In genomic region chr1:27485363-27485762, GRCh38 we compare ENCODE assay signal across 27 cellular contexts. TPM values are rescaled to one million over a fixed set of nuclear protein-coding genes. Genes with fewer than 3 reads are reported as not detected.
DNase-seq lines count a peak whose midpoint lies in the region; ATAC-seq, FAIRE-seq and TF ChIP-seq lines count a peak whose summit lies in the region.
"Had no signal": no experiment of that assay in that cellular context is flagged by ENCODE, and none has a peak within 500 bp of the region (broad histone marks: within the 10 kb centered on the region; RNA-seq: fewer than 3 reads in every experiment).

No MANE protein-coding gene starts in this region.

- TF ChIP-seq CTCF in A549 (IDR thresholded peaks at IDR 0.05): no peak
- no peak for TF ChIP-seq CTCF in DOHH2 (IDR thresholded peaks at IDR 0.05; ENCODE audit: low read depth, low read length, poor library complexity, severe bottlenecking)
- no peak for TF ChIP-seq CTCF in RWPE1 (conservative IDR thresholded peaks at IDR 0.05; ENCODE audit: low read depth)

- H3K27ac Mint-ChIP-seq in memory B cell: peak overlapping the region; percentile 31
- peak overlapping the region in 3 of 10 donors; percentile 24 to 55 (median 48) for H3K27ac Mint-ChIP-seq in naive thymus-derived CD8-positive, alpha-beta T cell
- peak overlapping the region in 2 of 6 donors; percentile 29 to 56 for H3K27ac Mint-ChIP-seq in immature natural killer cell
- H3K27ac Mint-ChIP-seq: T-cell had no signal

- H3K27ac ChIP-seq in A549 (no peak overlapping the region), DOHH2 (ENCODE audit: low read depth, low read length) (no peak overlapping the region), RWPE1 (peak overlapping the region; percentile 48)
- H3K27ac ChIP-seq: C4-2B, PC-9, SJSA1 had no signal

- H3K4me1 Mint-ChIP-seq in memory B cell: peaks cover 42% of the 10 kb centered on the region
- peaks cover 25 to 69% (median 56%) of the 10 kb centered on the region in 4 donors for H3K4me1 Mint-ChIP-seq in naive thymus-derived CD8-positive, alpha-beta T cell
- H3K4me1 Mint-ChIP-seq in immature natural killer cell: peaks cover 53 to 66% of the 10 kb centered on the region in 2 donors

- no peak overlapping the region for H3K4me2 ChIP-seq in A549
- peak overlapping the region; percentile 14; the same call in 1 of the 2 replicates for H3K4me2 ChIP-seq in DOHH2 (ENCODE audit: low read length)
- H3K4me2 ChIP-seq: PC-9 had no signal

- WGBS in A549 (ENCODE audit: missing lambda C conversion rate): 96% methylated on average over 1 of the region's 1 CpG

- TF ChIP-seq RAD21 in A549 (conservative IDR thresholded peaks at IDR 0.05 in 1 of 2, IDR thresholded peaks at IDR 0.05 in 1 of 2): no peak

- H3K4me3 Mint-ChIP-seq in memory B cell (no peak overlapping the region), immature natural killer cell (no peak overlapping the region)
- no peak overlapping the region for H3K4me3 Mint-ChIP-seq in naive thymus-derived CD8-positive, alpha-beta T cell

- H3K9me3 Mint-ChIP-seq in memory B cell (no peaks in the 10 kb centered on the region), immature natural killer cell (no peaks in the 10 kb centered on the region)
- H3K9me3 Mint-ChIP-seq in naive thymus-derived CD8-positive, alpha-beta T cell: no peaks in the 10 kb centered on the region
- H3K9me3 Mint-ChIP-seq: CD8-positive, alpha-beta memory T cell; T-cell had no signal

- CTCF ChIA-PET in A549 (lab: Yijun Ruan, JAX) (no interaction called here), RWPE1 (lab: Yijun Ruan, JAX) (no interaction called here)

- POLR2A ChIA-PET in A549 (lab: Yijun Ruan, JAX): no interaction called here
- POLR2A ChIA-PET in RWPE1 (lab: Yijun Ruan, JAX; ENCODE audit: low non-redundant PET): no interaction called here
- POLR2A ChIA-PET in naive thymus-derived CD8-positive, alpha-beta T cell (lab: Charles Lee): no interaction called here

- no peaks in the 10 kb centered on the region for H3K9me2 ChIP-seq in DOHH2 (replicated peaks; ENCODE audit: control insufficient read depth, low read length)

- 0 out of 2 replicates have a peak, but pooled peaks cover 12% of the 10 kb centered on the region for H4K20me1 ChIP-seq in DOHH2 (ENCODE audit: control insufficient read depth, insufficient read depth, low read depth, low read length)

- H3K4me3 ChIP-seq in A549: no peak overlapping the region
- H3K4me3 ChIP-seq in DOHH2 (ENCODE audit: low read length): no peak overlapping the region
- H3K4me3 ChIP-seq: PC-9, SJSA1 had no signal

- H3K36me3 Mint-ChIP-seq in memory B cell (peaks cover 2% of the 10 kb centered on the region), immature natural killer cell (no peaks in the 10 kb centered on the region)
- peaks cover 0 to 26% (median 3%) of the 10 kb centered on the region in 3 donors for H3K36me3 Mint-ChIP-seq in naive thymus-derived CD8-positive, alpha-beta T cell
- H3K36me3 Mint-ChIP-seq: T-cell had no signal

- no peak for ATAC-seq in A549
- ATAC-seq in memory B cell (ENCODE audit: low read depth): no peak
- no peak for ATAC-seq in naive thymus-derived CD8-positive, alpha-beta T cell
- ATAC-seq: T-cell had no signal

- TF ChIP-seq EP300 in A549 (IDR thresholded peaks at IDR 0.05): no peak

- no peaks in the 10 kb centered on the region for H3K27me3 ChIP-seq in DOHH2 (ENCODE audit: control insufficient read depth, low read length)
- H3K27me3 ChIP-seq: SJSA1 had no signal

- DNase-seq in A549 (ENCODE audit: low read depth in 1 of 2, low spot score in 1 of 2) (no peak), RWPE1 (ENCODE audit: low spot score) (no peak), memory B cell (ENCODE audit: low spot score in 2 of 2) (no peak), H4 (ENCODE audit: low spot score) (no peak), DMS53 (lab: John Stamatoyannopoulos, UW) (no peak), immature natural killer cell (no peak)
- DNase-seq in naive thymus-derived CD8-positive, alpha-beta T cell: no peak
- DNase-seq: CD8-positive, alpha-beta memory T cell; DMS 273 treated with DMSO at 0.1 percent for 48 hours; DMS79 treated with DMSO at 0.1 percent for 48 hours; KG1; NCI-H1048; NCI-H1417 treated with DMSO at 0.1 percent for 48 hours; NCI-H187; NCI-H2081 treated with DMSO at 0.1 percent for 48 hours; NCI-H2171; NCI-H226; NCI-H524; NCI-H774; PC-9; Right ventricle myocardium superior; T-cell had no signal

- H3K4me1 ChIP-seq in A549: peaks cover 10% of the 10 kb centered on the region; the same call in 2 of the 3 replicates
- peaks cover 74% of the 10 kb centered on the region for H3K4me1 ChIP-seq in DOHH2 (ENCODE audit: control insufficient read depth, low read length)

- FAIRE-seq in A549 (lab: Jason Lieb, UNC): no peak
- FAIRE-seq: GM19239, H54 had no signal

- no peaks in the 10 kb centered on the region for H3K9me3 ChIP-seq in A549
- no peaks in the 10 kb centered on the region for H3K9me3 ChIP-seq in DOHH2 (ENCODE audit: control insufficient read depth, insufficient read depth, low read length)

- peaks cover 25% of the 10 kb centered on the region for H3K36me3 ChIP-seq in DOHH2 (ENCODE audit: control insufficient read depth, low read length)

- H3F3A ChIP-seq in DOHH2 (ENCODE audit: control insufficient read depth, insufficient read depth): peaks cover 29% of the 10 kb centered on the region

- H3K79me2 ChIP-seq in DOHH2 (ENCODE audit: control insufficient read depth, low read length): peaks cover 92% of the 10 kb centered on the region

- TF ChIP-seq POLR2A in A549 (IDR thresholded peaks at IDR 0.05; ENCODE audit: low read length): no peak

- H3K27me3 Mint-ChIP-seq in memory B cell (no peaks in the 10 kb centered on the region), immature natural killer cell (ENCODE audit: low read depth in 3 of 3) (peaks cover 9 to 15% (median 12%) of the 10 kb centered on the region in 3 donors)
- no peaks in the 10 kb centered on the region for H3K27me3 Mint-ChIP-seq in naive thymus-derived CD8-positive, alpha-beta T cell
- H3K27me3 Mint-ChIP-seq: T-cell had no signal

TF ChIP-seq in A549, 52 proteins besides CTCF, POLR2A, EP300 and RAD21:
- TF ChIP-seq MAFK (IDR thresholded peaks at IDR 0.05; ENCODE audit: partially characterized antibody): peak; percentile 86
- TF ChIP-seq MAZ (IDR thresholded peaks at IDR 0.05; ENCODE audit: borderline replicate concordance, low read depth, low read length): no peak

RNA-seq across cellular contexts. Expression of gene WASF2, which starts 4.6 kb away (rescaled TPM):
- polyA plus RNA-seq in A549 (2011; rRNA removed) (40.8 and 44.9 TPM in 2 replicates), A549 (2017; fragmentation: RNase III; extraction: RNeasy Plus Mini Kit Qiagen cat#74134 plus additional on column Dnase treatment) (22.7 to 23.4 TPM (median 23.4 TPM) in 3 replicates), immature natural killer cell (10 to 100 TPM; 36.6 to 90.0 (median 39.5) TPM)
- polyA plus RNA-seq in A549 (2012; cell fraction: cytosol; rRNA removed): 18.5 and 24.6 TPM in 2 replicates
- 21.8 and 24.8 TPM in 2 replicates for polyA plus RNA-seq in A549 (2012; cell fraction: nucleus; rRNA removed)
- 38.8 and 41.7 TPM in 2 replicates for polyA minus RNA-seq in A549 (2011; rRNA and poly(A)+ RNA removed)
- total RNA-seq in H4 (2014; rRNA removed; shearing (Covaris generic)): 7.9 and 9.5 TPM in 2 replicates
- 100 to 1,000 TPM; 183 to 185 TPM for total RNA-seq in naive thymus-derived CD8-positive, alpha-beta T cell
- polyA plus RNA-seq in naive thymus-derived CD8-positive, alpha-beta T cell: 10 to 100 TPM; 54.8 to 68.9 (median 68.5) TPM
